Comparison of ENCODE assay signal across 8 cellular contexts in the genomic region with DNA sequence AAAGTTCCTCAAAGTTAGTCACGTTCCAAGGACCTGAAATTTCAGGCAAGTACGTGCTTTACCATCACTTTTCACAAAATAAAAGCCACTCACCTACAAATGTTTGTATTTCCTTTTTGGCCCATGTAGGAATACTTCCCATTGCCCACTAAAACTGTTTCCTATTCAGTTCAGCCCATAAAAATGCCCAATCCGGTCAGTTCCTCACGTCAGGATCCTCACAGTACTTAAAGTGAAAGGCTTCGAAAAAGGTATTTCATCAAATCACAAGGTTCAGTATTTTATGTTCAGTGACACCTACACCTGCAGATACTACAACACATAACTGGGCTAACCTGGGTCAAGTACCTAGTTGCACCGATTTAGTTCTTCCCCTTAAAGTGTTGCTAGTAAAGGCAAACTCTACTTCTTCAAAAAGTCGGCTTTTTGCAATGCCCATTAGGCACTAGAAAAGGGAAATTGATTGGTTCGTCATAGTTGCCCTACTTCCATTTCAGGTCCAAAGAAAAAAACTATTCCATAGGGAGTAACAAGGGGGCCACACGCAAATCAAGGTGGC. TPM values are rescaled to one million over a fixed set of nuclear protein-coding genes. Genes with fewer than 3 reads are reported as not detected.
DNase-seq lines count a peak whose midpoint lies in the region; ATAC-seq, FAIRE-seq and TF ChIP-seq lines count a peak whose summit lies in the region.

No MANE protein-coding gene starts in this region.

- DNase-seq in A549 (ENCODE audit: low read depth in 1 of 2, low spot score in 1 of 2): peak; percentile 13 to 33
- DNase-seq in GM18507 (ENCODE audit: extremely low spot score, insufficient read length, low read depth): no peak
- DNase-seq in RWPE1 (ENCODE audit: low spot score): peak; percentile 44
- DNase-seq in NCI-H1417 (lab: John Stamatoyannopoulos, UW): no peak
- DNase-seq in GM13977 (ENCODE audit: low spot score): no peak
- no peak for DNase-seq in NK-92 (lab: John Stamatoyannopoulos, UW; ENCODE audit: unreplicated experiment)

- in situ Hi-C loops in GM13977 (cut with MboI; ENCODE audit: low pct_unique_long_range_greater_than_20kb, low sequenced_read_pairs, unreplicated experiment): no loop called here

- H3K4me1 ChIP-seq in A549 (peaks cover 16% of the 10 kb centered on the region), duodenal mucosa (ENCODE audit: control insufficient read depth in 1 of 2, insufficient read depth in 2 of 2, low read length in 2 of 2) (peaks cover 25 to 27% of the 10 kb centered on the region in 2 donors), mucosa of stomach (ENCODE audit: control insufficient read depth, insufficient read depth, low read length) (peaks cover 4% of the 10 kb centered on the region)

- H3K9ac ChIP-seq in duodenal mucosa (ENCODE audit: low read depth in 1 of 2, low read length in 2 of 2) (peak overlapping the region; percentile 96 to 97), mucosa of stomach (ENCODE audit: low read length) (peak overlapping the region; percentile 98)

- peak overlapping the region; percentile 91 to 96 for H3K27ac ChIP-seq in A549
- peak overlapping the region; percentile 90 for H3K27ac ChIP-seq in RWPE1
- no peak overlapping the region for H3K27ac ChIP-seq in duodenal mucosa (ENCODE audit: low read depth, low read length)

- 6% methylated on average over 9 of the region's 9 CpGs for WGBS in A549 (ENCODE audit: missing lambda C conversion rate)

- H3K9me3 ChIP-seq in A549 (no peaks in the 10 kb centered on the region), duodenal mucosa (ENCODE audit: control insufficient read depth in 1 of 2, low read length in 2 of 2) (no peaks in the 10 kb centered on the region), mucosa of stomach (ENCODE audit: control insufficient read depth, low read length) (no peaks in the 10 kb centered on the region)

- TF ChIP-seq CTCF in A549 (IDR thresholded peaks at IDR 0.05): no peak
- TF ChIP-seq CTCF in RWPE1 (conservative IDR thresholded peaks at IDR 0.05; ENCODE audit: low read depth): no peak
- no peak for TF ChIP-seq CTCF in GM13977 (IDR thresholded peaks at IDR 0.05; ENCODE audit: extremely low read depth, insufficient read depth, missing control alignments)

- no peak for TF ChIP-seq POLR2A in A549 (IDR thresholded peaks at IDR 0.05; ENCODE audit: low read length)

- peak overlapping the region; percentile 77 for H3K4me2 ChIP-seq in A549

- TF ChIP-seq RAD21 in A549 (conservative IDR thresholded peaks at IDR 0.05 in 1 of 2, IDR thresholded peaks at IDR 0.05 in 1 of 2): no peak

- H3K27me3 ChIP-seq in duodenal mucosa (ENCODE audit: control insufficient read depth in 1 of 2, insufficient read depth in 2 of 2, low read length in 2 of 2): no peaks in the 10 kb centered on the region
- H3K27me3 ChIP-seq in mucosa of stomach (ENCODE audit: control insufficient read depth, insufficient read depth, low read length): no peaks in the 10 kb centered on the region

- no peak for TF ChIP-seq EP300 in A549 (IDR thresholded peaks at IDR 0.05)

- FAIRE-seq in A549 (lab: Jason Lieb, UNC) (no peak), GM18507 (lab: Jason Lieb, UNC) (peak; percentile 70)

- H3K4me3 ChIP-seq in A549 (peak overlapping the region; percentile 76), duodenal mucosa (ENCODE audit: low read depth in 1 of 2, low read length in 2 of 2) (peak overlapping the region; percentile 92 to 97), mucosa of stomach (ENCODE audit: low read length) (peak overlapping the region; percentile 95)

- POLR2A ChIA-PET in A549 (lab: Yijun Ruan, JAX) (interaction anchor here (0.8 kb wide), 1 partner anchor 255 kb away, joined by 4 read pairs; no protein-coding TSS in a partner anchor), RWPE1 (lab: Yijun Ruan, JAX; ENCODE audit: low non-redundant PET) (interaction anchor here (0.6 kb wide), 1 partner anchor 72 kb away, joined by 3 read pairs; no protein-coding TSS in a partner anchor)

- CTCF ChIA-PET in A549 (lab: Yijun Ruan, JAX) (interaction anchor here (0.5 kb wide), 1 partner anchor 148 kb away, joined by 3 read pairs; no protein-coding TSS in a partner anchor), RWPE1 (lab: Yijun Ruan, JAX) (interaction anchor here (0.5 to 0.6 kb wide), 2 partner anchors 277 to 1230 kb away, joined by 3 to 4 read pairs; no protein-coding TSS in a partner anchor)

- ATAC-seq in A549: peak; percentile 8 to 13; a peak in 3 of 6 replicates

- H3K36me3 ChIP-seq in duodenal mucosa (ENCODE audit: control insufficient read depth in 1 of 2, insufficient read depth in 2 of 2, low read length in 2 of 2): no peaks in the 10 kb centered on the region
- no peaks in the 10 kb centered on the region for H3K36me3 ChIP-seq in mucosa of stomach (ENCODE audit: control insufficient read depth, insufficient read depth, low read length)

TF ChIP-seq in A549, 52 proteins besides CTCF, POLR2A, EP300 and RAD21:
- TF ChIP-seq NR3C1 (IDR thresholded peaks at IDR 0.05) (no peak), KDM1A (IDR thresholded peaks at IDR 0.05; ENCODE audit: low read depth) (0 out of 2 replicates have a peak, but pooled peaks have one; percentile 46), MAZ (IDR thresholded peaks at IDR 0.05; ENCODE audit: borderline replicate concordance, low read depth, low read length) (no peak)

RNA-seq across cellular contexts. Expression of a gene that starts 1.1 kb away (rescaled TPM):
- polyA plus RNA-seq in A549 (2011; rRNA removed) (26.3 and 31.6 TPM in 2 replicates), A549 (2017; fragmentation: RNase III; extraction: RNeasy Plus Mini Kit Qiagen cat#74134 plus additional on column Dnase treatment) (12.4 to 15.0 TPM (median 13.1 TPM) in 3 replicates)
- polyA plus RNA-seq in A549 (2012; cell fraction: cytosol; rRNA removed): 5.0 TPM in 2 replicates
- polyA plus RNA-seq in A549 (2012; cell fraction: nucleus; rRNA removed): 2.0 and 3.2 TPM in 2 replicates
- 12.3 and 12.7 TPM in 2 replicates for polyA minus RNA-seq in A549 (2011; rRNA and poly(A)+ RNA removed)

Comparison
In these comparisons a context has a peak if more than half of its experiments do, and no peak if none do; other contexts are left out.
1. DNase-seq: peak in A549 (2 of 2) and RWPE1 (single experiment); none in GM18507 (single experiment), NCI-H1417 (0 of 3), GM13977 (single experiment) and NK-92 (single experiment).
2. Peak in every context shown above with its lines, with median percentiles within 50 percentile points of each other: H3K4me3 ChIP-seq.